ENCODE assay signal across 1 cellular context in genomic region chr17:41403409-41404023, GRCh38.
TF ChIP-seq lines count a peak whose summit lies in the region.

No MANE protein-coding gene starts in this region.

TF ChIP-seq in K562, 482 proteins besides CTCF, POLR2A, EP300 and RAD21:
- TF ChIP-seq ARID3A (IDR thresholded peaks at IDR 0.05; ENCODE audit: borderline replicate concordance, low read depth, low read length) (no peak), RBM25 (IDR thresholded peaks at IDR 0.05; ENCODE audit: low read depth, low read length, severe bottlenecking) (peak; percentile 81), ZFP36 (IDR thresholded peaks at IDR 0.05; ENCODE audit: low read depth, low read length, partially characterized antibody) (peak; percentile 64)
